1 cellular context compared by ENCODE assay signal in genomic region chr21:33031152-33031551, GRCh38.
TF ChIP-seq lines count a peak whose summit lies in the region.

No MANE protein-coding gene starts in this region.

TF ChIP-seq in GM23338, 12 proteins besides CTCF, POLR2A, EP300 and RAD21 (continued from another document):
- TF ChIP-seq, protein P1, sequence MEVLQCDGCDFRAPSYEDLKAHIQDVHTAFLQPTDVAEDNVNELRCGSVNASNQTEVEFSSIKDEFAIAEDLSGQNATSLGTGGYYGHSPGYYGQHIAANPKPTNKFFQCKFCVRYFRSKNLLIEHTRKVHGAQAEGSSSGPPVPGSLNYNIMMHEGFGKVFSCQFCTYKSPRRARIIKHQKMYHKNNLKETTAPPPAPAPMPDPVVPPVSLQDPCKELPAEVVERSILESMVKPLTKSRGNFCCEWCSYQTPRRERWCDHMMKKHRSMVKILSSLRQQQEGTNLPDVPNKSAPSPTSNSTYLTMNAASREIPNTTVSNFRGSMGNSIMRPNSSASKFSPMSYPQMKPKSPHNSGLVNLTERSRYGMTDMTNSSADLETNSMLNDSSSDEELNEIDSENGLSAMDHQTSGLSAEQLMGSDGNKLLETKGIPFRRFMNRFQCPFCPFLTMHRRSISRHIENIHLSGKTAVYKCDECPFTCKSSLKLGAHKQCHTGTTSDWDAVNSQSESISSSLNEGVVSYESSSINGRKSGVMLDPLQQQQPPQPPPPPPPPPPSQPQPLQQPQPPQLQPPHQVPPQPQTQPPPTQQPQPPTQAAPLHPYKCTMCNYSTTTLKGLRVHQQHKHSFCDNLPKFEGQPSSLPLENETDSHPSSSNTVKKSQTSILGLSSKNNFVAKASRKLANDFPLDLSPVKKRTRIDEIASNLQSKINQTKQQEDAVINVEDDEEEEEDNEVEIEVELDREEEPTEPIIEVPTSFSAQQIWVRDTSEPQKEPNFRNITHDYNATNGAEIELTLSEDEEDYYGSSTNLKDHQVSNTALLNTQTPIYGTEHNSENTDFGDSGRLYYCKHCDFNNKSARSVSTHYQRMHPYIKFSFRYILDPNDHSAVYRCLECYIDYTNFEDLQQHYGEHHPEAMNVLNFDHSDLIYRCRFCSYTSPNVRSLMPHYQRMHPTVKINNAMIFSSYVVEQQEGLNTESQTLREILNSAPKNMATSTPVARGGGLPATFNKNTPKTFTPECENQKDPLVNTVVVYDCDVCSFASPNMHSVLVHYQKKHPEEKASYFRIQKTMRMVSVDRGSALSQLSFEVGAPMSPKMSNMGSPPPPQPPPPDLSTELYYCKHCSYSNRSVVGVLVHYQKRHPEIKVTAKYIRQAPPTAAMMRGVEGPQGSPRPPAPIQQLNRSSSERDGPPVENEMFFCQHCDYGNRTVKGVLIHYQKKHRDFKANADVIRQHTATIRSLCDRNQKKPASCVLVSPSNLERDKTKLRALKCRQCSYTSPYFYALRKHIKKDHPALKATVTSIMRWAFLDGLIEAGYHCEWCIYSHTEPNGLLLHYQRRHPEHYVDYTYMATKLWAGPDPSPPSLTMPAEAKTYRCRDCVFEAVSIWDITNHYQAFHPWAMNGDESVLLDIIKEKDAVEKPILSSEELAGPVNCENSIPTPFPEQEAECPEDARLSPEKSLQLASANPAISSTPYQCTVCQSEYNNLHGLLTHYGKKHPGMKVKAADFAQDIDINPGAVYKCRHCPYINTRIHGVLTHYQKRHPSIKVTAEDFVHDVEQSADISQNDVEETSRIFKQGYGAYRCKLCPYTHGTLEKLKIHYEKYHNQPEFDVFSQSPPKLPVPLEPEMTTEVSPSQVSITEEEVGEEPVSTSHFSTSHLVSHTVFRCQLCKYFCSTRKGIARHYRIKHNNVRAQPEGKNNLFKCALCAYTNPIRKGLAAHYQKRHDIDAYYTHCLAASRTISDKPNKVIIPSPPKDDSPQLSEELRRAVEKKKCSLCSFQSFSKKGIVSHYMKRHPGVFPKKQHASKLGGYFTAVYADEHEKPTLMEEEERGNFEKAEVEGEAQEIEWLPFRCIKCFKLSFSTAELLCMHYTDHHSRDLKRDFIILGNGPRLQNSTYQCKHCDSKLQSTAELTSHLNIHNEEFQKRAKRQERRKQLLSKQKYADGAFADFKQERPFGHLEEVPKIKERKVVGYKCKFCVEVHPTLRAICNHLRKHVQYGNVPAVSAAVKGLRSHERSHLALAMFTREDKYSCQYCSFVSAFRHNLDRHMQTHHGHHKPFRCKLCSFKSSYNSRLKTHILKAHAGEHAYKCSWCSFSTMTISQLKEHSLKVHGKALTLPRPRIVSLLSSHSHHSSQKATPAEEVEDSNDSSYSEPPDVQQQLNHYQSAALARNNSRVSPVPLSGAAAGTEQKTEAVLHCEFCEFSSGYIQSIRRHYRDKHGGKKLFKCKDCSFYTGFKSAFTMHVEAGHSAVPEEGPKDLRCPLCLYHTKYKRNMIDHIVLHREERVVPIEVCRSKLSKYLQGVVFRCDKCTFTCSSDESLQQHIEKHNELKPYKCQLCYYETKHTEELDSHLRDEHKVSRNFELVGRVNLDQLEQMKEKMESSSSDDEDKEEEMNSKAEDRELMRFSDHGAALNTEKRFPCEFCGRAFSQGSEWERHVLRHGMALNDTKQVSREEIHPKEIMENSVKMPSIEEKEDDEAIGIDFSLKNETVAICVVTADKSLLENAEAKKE (CRISPR knock-in tag; IDR thresholded peaks at IDR 0.05), result no peak
TF ChIP-seq in GM23338: peak in this region for 1.
